ENCODE assay signal across 1 cellular context in genomic region chr21:42057861-42058437, GRCh38.
TF ChIP-seq lines count a peak whose summit lies in the region.

No MANE protein-coding gene starts in this region.

TF ChIP-seq in K562, 482 proteins besides CTCF, POLR2A, EP300 and RAD21:
- TF ChIP-seq ZKSCAN8 (CRISPR knock-in tag; IDR thresholded peaks at IDR 0.05) (peak; percentile 87; the same call in 1 of the 2 replicates), DPF2 (IDR thresholded peaks at IDR 0.05) (no peak)
